In the genomic region with DNA sequence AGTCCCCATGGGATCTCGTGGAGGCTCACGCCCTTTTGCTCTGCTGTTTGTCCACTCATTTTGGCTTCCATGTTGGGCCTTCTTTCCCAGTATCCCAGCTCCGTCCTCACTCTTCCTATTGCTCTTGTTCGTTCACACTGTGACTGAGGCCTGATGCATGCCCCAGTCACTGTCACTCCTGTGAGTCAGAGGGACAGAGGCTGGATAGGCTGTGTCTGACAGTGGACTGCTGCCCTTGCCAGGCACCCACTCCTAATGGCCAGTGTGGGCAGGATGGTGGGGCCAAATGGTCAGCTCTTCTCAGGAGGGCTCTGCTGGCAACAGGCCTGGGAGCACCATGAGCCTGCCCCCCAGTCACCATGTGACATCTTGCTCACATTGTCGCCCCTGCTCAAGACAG, we compare ENCODE assay signal across 2 cellular contexts.
TF ChIP-seq lines count a peak whose summit lies in the region.

No MANE protein-coding gene starts in this region.

TF ChIP-seq in HEK293, 187 proteins besides CTCF, POLR2A, EP300 and RAD21:
- no peak for TF ChIP-seq ZNF473 (tag by site-specific recombination; IDR thresholded peaks at IDR 0.05)
- TF ChIP-seq ZNF157 (tag by site-specific recombination; IDR thresholded peaks at IDR 0.05): peak; percentile 61
TF ChIP-seq in HEK293: peak in this region for 1.

TF ChIP-seq in HepG2, 621 proteins besides CTCF, POLR2A, EP300 and RAD21:
- TF ChIP-seq, protein P1, sequence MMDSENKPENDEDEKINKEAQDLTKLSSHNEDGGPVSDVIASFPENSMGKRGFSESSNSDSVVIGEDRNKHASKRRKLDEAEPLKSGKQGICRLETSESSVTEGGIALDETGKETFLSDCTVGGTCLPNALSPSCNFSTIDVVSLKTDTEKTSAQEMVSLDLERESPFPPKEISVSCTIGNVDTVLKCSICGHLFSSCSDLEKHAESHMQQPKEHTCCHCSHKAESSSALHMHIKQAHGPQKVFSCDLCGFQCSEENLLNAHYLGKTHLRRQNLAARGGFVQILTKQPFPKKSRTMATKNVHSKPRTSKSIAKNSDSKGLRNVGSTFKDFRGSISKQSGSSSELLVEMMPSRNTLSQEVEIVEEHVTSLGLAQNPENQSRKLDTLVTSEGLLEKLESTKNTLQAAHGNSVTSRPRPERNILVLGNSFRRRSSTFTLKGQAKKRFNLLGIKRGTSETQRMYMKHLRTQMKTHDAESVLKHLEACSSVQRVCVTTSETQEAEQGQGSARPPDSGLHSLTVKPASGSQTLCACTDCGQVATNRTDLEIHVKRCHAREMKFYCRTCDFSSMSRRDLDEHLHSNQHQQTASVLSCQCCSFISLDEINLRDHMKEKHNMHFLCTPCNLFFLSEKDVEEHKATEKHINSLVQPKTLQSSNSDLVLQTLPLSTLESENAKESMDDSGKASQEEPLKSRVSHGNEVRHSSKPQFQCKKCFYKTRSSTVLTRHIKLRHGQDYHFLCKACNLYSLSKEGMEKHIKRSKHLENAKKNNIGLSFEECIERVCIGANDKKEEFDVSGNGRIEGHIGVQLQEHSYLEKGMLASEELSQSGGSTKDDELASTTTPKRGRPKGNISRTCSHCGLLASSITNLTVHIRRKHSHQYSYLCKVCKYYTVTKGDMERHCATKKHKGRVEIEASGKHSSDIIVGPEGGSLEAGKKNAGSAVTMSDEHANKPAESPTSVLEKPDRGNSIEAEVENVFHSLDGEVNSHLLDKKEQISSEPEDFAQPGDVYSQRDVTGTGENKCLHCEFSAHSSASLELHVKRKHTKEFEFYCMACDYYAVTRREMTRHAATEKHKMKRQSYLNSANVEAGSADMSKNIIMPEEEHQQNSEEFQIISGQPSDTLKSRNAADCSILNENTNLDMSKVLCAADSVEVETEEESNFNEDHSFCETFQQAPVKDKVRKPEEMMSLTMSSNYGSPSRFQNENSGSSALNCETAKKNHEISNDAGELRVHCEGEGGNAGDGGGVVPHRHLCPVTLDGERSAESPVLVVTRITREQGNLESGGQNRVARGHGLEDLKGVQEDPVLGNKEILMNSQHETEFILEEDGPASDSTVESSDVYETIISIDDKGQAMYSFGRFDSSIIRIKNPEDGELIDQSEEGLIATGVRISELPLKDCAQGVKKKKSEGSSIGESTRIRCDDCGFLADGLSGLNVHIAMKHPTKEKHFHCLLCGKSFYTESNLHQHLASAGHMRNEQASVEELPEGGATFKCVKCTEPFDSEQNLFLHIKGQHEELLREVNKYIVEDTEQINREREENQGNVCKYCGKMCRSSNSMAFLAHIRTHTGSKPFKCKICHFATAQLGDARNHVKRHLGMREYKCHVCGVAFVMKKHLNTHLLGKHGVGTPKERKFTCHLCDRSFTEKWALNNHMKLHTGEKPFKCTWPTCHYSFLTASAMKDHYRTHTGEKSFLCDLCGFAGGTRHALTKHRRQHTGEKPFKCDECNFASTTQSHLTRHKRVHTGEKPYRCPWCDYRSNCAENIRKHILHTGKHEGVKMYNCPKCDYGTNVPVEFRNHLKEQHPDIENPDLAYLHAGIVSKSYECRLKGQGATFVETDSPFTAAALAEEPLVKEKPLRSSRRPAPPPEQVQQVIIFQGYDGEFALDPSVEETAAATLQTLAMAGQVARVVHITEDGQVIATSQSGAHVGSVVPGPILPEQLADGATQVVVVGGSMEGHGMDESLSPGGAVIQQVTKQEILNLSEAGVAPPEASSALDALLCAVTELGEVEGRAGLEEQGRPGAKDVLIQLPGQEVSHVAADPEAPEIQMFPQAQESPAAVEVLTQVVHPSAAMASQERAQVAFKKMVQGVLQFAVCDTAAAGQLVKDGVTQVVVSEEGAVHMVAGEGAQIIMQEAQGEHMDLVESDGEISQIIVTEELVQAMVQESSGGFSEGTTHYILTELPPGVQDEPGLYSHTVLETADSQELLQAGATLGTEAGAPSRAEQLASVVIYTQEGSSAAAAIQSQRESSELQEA (CRISPR knock-in tag; IDR thresholded peaks at IDR 0.05; ENCODE audit: not compliant biosample characterization): no peak
- no peak for TF ChIP-seq HOXA9 (CRISPR knock-in tag; IDR thresholded peaks at IDR 0.05; ENCODE audit: borderline replicate concordance)
- no peak for TF ChIP-seq FOXJ3 (CRISPR knock-in tag; IDR thresholded peaks at IDR 0.05; ENCODE audit: borderline replicate concordance)
- TF ChIP-seq, protein P2, sequence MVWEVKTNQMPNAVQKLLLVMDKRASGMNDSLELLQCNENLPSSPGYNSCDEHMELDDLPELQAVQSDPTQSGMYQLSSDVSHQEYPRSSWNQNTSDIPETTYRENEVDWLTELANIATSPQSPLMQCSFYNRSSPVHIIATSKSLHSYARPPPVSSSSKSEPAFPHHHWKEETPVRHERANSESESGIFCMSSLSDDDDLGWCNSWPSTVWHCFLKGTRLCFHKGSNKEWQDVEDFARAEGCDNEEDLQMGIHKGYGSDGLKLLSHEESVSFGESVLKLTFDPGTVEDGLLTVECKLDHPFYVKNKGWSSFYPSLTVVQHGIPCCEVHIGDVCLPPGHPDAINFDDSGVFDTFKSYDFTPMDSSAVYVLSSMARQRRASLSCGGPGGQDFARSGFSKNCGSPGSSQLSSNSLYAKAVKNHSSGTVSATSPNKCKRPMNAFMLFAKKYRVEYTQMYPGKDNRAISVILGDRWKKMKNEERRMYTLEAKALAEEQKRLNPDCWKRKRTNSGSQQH (CRISPR knock-in tag; IDR thresholded peaks at IDR 0.05; ENCODE audit: low read depth): no peak
